16 cellular contexts compared by ENCODE assay signal in genomic region chr17:55524440-55525220, GRCh38. TPM values are rescaled to one million over a fixed set of nuclear protein-coding genes. Genes with fewer than 3 reads are reported as not detected.
DNase-seq lines count a peak whose midpoint lies in the region; ATAC-seq and TF ChIP-seq lines count a peak whose summit lies in the region.
"Had no signal": no experiment of that assay in that cellular context is flagged by ENCODE, and none has a peak within 500 bp of the region (broad histone marks: within the 10 kb centered on the region; RNA-seq: fewer than 3 reads in every experiment).

No MANE protein-coding gene starts in this region.

- ATAC-seq in GM18520 (IDR thresholded peaks at IDR 0.05; ENCODE audit: unreplicated experiment) (peak; percentile 58), GM21390 (IDR thresholded peaks at IDR 0.05; ENCODE audit: unreplicated experiment) (peak; percentile 69), HG02981 (IDR thresholded peaks at IDR 0.05; ENCODE audit: unreplicated experiment) (peak; percentile 67)

- no peaks in the 10 kb centered on the region for H3K36me3 ChIP-seq in OCI-LY7 (ENCODE audit: insufficient read depth, low read length)
- H3K36me3 ChIP-seq: BLaER1 had no signal

- H2AFZ ChIP-seq in OCI-LY7 (ENCODE audit: low read length): no peak overlapping the region

- CTCF ChIA-PET in OCI-LY7 (lab: Charles Lee; ENCODE audit: unreplicated experiment): no interaction called here

- peaks cover 12% of the 10 kb centered on the region for H3K4me1 ChIP-seq in OCI-LY7 (ENCODE audit: insufficient read depth, low read length, poor library complexity, severe bottlenecking)
- H3K4me1 ChIP-seq: BLaER1 had no signal

- TF ChIP-seq CTCF in OCI-LY7 (conservative IDR thresholded peaks at IDR 0.05; ENCODE audit: low read length): no peak

- no peaks in the 10 kb centered on the region for H4K20me1 ChIP-seq in OCI-LY7 (ENCODE audit: insufficient read depth, low read length)
- H4K20me1 ChIP-seq: BLaER1 had no signal

- H3K9me3 ChIP-seq in OCI-LY7 (ENCODE audit: low read length): peaks cover 6% of the 10 kb centered on the region; the same call in 1 of the 2 replicates
- H3K9me3 ChIP-seq: BLaER1 had no signal

- no peaks in the 10 kb centered on the region for H3K79me2 ChIP-seq in OCI-LY7 (ENCODE audit: insufficient read depth, low read depth, low read length)

- POLR2A ChIA-PET in OCI-LY7 (lab: Charles Lee): interaction anchor here (0.9 to 1.0 kb wide), 2 partner anchors 16 to 46 kb away, joined by 4 read pairs; no protein-coding TSS in a partner anchor

- DNase-seq in OCI-LY7 (ENCODE audit: low spot score) (no peak), DMS114 treated with DMSO at 0.1 percent for 48 hours (lab: John Stamatoyannopoulos, UW; ENCODE audit: unreplicated experiment) (no peak), G401 (ENCODE audit: low spot score) (no peak), SW480 (ENCODE audit: low spot score) (no peak)
- DNase-seq in activated CD4-positive, alpha-beta T cell treated with anti-CD3 and anti-CD28 coated beads, Interleukin-2, amount 10 ng/mL, durations not matched to agents 24 days and 14 days: no peak
- DNase-seq: DMS79, mesendoderm, NCI-H1092 treated with DMSO at 0.1 percent for 48 hours, nucleus accumbens had no signal

- no peak overlapping the region for H3K27ac Mint-ChIP-seq in activated CD4-positive, alpha-beta T cell treated with anti-CD3 and anti-CD28 coated beads, Interleukin-2, amount 10 ng/mL, durations not matched to agents 24 days and 14 days

- no peaks in the 10 kb centered on the region for H3K36me3 Mint-ChIP-seq in activated CD4-positive, alpha-beta T cell treated with anti-CD3 and anti-CD28 coated beads, Interleukin-2, amount 10 ng/mL, durations not matched to agents 24 days and 14 days (ENCODE audit: low read depth)

- no peaks in the 10 kb centered on the region for H3K9me2 ChIP-seq in OCI-LY7 (ENCODE audit: insufficient read depth, low read length)

- in situ Hi-C loops in G401 (cut with HindIII; ENCODE audit: low sequenced_read_pairs): no loop called here

- H3K27ac ChIP-seq in OCI-LY7 (ENCODE audit: low read depth, low read length, poor library complexity, severe bottlenecking): no peak overlapping the region
- H3K27ac ChIP-seq: BLaER1, SK-N-MC had no signal

- H3K4me3 Mint-ChIP-seq in activated CD4-positive, alpha-beta T cell treated with anti-CD3 and anti-CD28 coated beads, Interleukin-2, amount 10 ng/mL, durations not matched to agents 24 days and 14 days: no peak overlapping the region

- H3K9me3 Mint-ChIP-seq in activated CD4-positive, alpha-beta T cell treated with anti-CD3 and anti-CD28 coated beads, Interleukin-2, amount 10 ng/mL, durations not matched to agents 24 days and 14 days: no peaks in the 10 kb centered on the region

- BruUV-seq in OCI-LY7 (replicated peaks; lab: Mats Ljungman, UMichigan): no TSS peak

- peaks cover 22% of the 10 kb centered on the region for H3K27me3 Mint-ChIP-seq in activated CD4-positive, alpha-beta T cell treated with anti-CD3 and anti-CD28 coated beads, Interleukin-2, amount 10 ng/mL, durations not matched to agents 24 days and 14 days

- H3K4me2 ChIP-seq in OCI-LY7 (ENCODE audit: low read length): peak overlapping the region; percentile 21
- H3K4me2 ChIP-seq: BLaER1 had no signal

- intact Hi-C loops in OCI-LY7 (cut with micrococcal nuclease; ENCODE audit: unreplicated experiment): no loop called here
- intact Hi-C loops in activated CD4-positive, alpha-beta T cell treated with anti-CD3 and anti-CD28 coated beads, Interleukin-2, amount 10 ng/mL, durations not matched to agents 24 days and 14 days (cut with micrococcal nuclease): loop anchor here (5.0 kb wide), 1 partner anchor 793 kb away; no protein-coding TSS in a partner anchor

- peaks cover 5% of the 10 kb centered on the region for H3K4me1 Mint-ChIP-seq in activated CD4-positive, alpha-beta T cell treated with anti-CD3 and anti-CD28 coated beads, Interleukin-2, amount 10 ng/mL, durations not matched to agents 24 days and 14 days

- no peak overlapping the region for H3K4me3 ChIP-seq in OCI-LY7 (ENCODE audit: low read depth, low read length, poor library complexity, severe bottlenecking)
- H3K4me3 ChIP-seq: BLaER1, SK-N-MC had no signal

RNA-seq across cellular contexts. Expression of gene SMIM36, which starts 13.4 kb away (rescaled TPM):
- not detected in 2 replicates for total RNA-seq in OCI-LY7 (2014; rRNA removed; shearing (Covaris generic))
- total RNA-seq in OCI-LY7 (2022): not detected in 2 replicates
- total RNA-seq in G401 (2014; rRNA removed; shearing (Covaris generic)): not detected in 2 replicates
- total RNA-seq in activated CD4-positive, alpha-beta T cell treated with anti-CD3 and anti-CD28 coated beads, Interleukin-2, amount 10 ng/mL, durations not matched to agents 24 days and 14 days: not detected in 2 replicates
- total RNA-seq: cardiac septum, frontal cortex had no signal
